ENCODE assay signal across 8 cellular contexts in the genomic region with DNA sequence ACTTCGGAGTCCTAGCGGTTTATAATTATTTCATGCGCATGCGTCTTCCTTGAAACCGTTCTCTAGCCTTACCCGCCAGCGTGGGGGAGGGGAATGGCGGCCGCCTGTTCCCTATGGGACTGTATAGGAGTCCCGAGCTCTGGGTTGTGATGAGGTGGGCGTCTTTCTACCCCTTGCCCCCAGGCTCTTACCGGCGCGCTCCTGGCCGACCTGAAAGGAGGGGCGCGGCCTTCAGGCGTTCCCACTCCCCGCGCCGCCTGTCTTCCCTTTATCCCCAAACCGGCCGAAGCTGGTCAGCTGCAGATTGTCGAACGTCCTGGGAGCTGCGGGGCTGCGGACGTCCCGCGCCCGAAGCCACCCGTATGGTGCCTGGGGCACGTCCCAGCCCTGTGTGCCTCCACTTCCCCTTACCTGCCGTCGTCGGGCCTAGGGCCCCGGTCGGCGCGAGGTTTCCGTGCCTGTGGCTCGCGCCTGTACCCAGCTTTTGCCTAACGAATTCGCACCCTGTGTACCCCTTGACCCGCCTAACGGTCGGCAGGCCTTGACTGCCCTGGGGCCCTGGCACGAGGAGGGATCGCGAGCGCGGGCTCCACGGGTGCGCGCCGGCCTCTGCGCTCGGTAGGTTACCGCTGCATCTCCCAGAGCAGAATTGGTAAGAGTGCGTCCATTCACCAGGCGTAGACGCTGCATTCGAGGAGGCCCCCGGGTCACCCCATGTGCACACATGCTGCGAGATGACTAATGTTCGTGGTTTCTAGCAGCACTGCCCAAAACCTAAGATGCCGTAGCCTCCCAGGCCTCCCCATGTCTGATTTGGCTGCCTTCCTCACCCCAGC. TPM values are rescaled to one million over a fixed set of nuclear protein-coding genes. Genes with fewer than 3 reads are reported as not detected.
DNase-seq lines count a peak whose midpoint lies in the region; ATAC-seq, FAIRE-seq and TF ChIP-seq lines count a peak whose summit lies in the region.

No MANE protein-coding gene starts in this region.

- POLR2A ChIA-PET in Panc1 (lab: Charles Lee), result interaction anchor here (0.6 to 1.4 kb wide), 6 partner anchors 12 to 65 kb away, joined by 3 to 19 read pairs (median 4); no protein-coding TSS in a partner anchor

- intact Hi-C loops in Panc1 (cut with micrococcal nuclease; ENCODE audit: unreplicated experiment) (no loop called here), Right ventricle myocardium superior (cut with DNase I) (no loop called here)

- no peak for FAIRE-seq in D721Med (lab: Jason Lieb, UNC)

- no peaks in the 10 kb centered on the region for H3K9me3 ChIP-seq in Panc1 (ENCODE audit: control insufficient read depth, insufficient read depth, low read depth, low read length)

- DNase-seq in GM10266 (ENCODE audit: extremely low spot score) (peak; percentile 64), Panc1 (ENCODE audit: low read depth, low spot score) (no peak), Right ventricle myocardium superior (no peak), progenitor cell of endocrine pancreas (ENCODE audit: low spot score, unreplicated experiment) (no peak), D721Med (ENCODE audit: insufficient read length, low spot score) (no peak), NCI-H2029 (lab: John Stamatoyannopoulos, UW) (no peak)
- DNase-seq in activated naive CD4-positive, alpha-beta T cell treated with anti-CD3 and anti-CD28 coated beads, Interleukin-2, amount 50 U/mL, for 16 hours, result peak; percentile 50

- H3K4me3 Mint-ChIP-seq in progenitor cell of endocrine pancreas (ENCODE audit: low read depth), result peak overlapping the region; percentile 99

- H3K27me3 ChIP-seq in Panc1 (ENCODE audit: control insufficient read depth, insufficient read depth, low read length), result no peaks in the 10 kb centered on the region

- peaks cover 36% of the 10 kb centered on the region for H3K36me3 Mint-ChIP-seq in progenitor cell of endocrine pancreas (ENCODE audit: insufficient read depth)

- H3K36me3 ChIP-seq in Panc1 (ENCODE audit: control insufficient read depth, insufficient read depth, low read length), result peaks cover 35% of the 10 kb centered on the region

- ATAC-seq in HG02870 (IDR thresholded peaks at IDR 0.05; ENCODE audit: unreplicated experiment), result peak; percentile 2
- peak; percentile 41 for ATAC-seq in Panc1
- ATAC-seq in Right ventricle myocardium superior (ENCODE audit: poor library complexity), result peak; percentile 8

- H3K4me3 ChIP-seq in Panc1 (ENCODE audit: low read depth in 2 of 2, low read length in 2 of 2), result peak overlapping the region; percentile 65 to 99

- no peaks in the 10 kb centered on the region for H3K27me3 Mint-ChIP-seq in progenitor cell of endocrine pancreas

- H3K4me1 ChIP-seq in Panc1 (ENCODE audit: control insufficient read depth, insufficient read depth, low read length), result peaks cover 18% of the 10 kb centered on the region

- peak overlapping the region; percentile 98 for H3K27ac ChIP-seq in Panc1 (ENCODE audit: low read length)

- in situ Hi-C loops in Panc1 (cut with HindIII; ENCODE audit: low pct_unique_long_range_greater_than_20kb, low sequenced_read_pairs), result no loop called here

- peaks cover 33% of the 10 kb centered on the region for H3K4me1 Mint-ChIP-seq in progenitor cell of endocrine pancreas (ENCODE audit: low read depth)

- TF ChIP-seq CTCF in GM10266 (IDR thresholded peaks at IDR 0.05; ENCODE audit: control insufficient read depth, insufficient read depth, low read depth, missing control alignments) (no peak), Panc1 (IDR thresholded peaks at IDR 0.05) (no peak), progenitor cell of endocrine pancreas (IDR thresholded peaks at IDR 0.05; ENCODE audit: unreplicated experiment) (no peak), D721Med (IDR thresholded peaks at IDR 0.05; ENCODE audit: insufficient read depth, missing control alignments) (no peak)

- CTCF ChIA-PET in Panc1 (lab: Charles Lee), result interaction anchor here (0.5 to 1.3 kb wide), 2 partner anchors 9 to 466 kb away, joined by 5 to 7 read pairs; no protein-coding TSS in a partner anchor

- H3K9me3 Mint-ChIP-seq in progenitor cell of endocrine pancreas (ENCODE audit: low read depth), result no peaks in the 10 kb centered on the region

- peak overlapping the region; percentile 100 for H3K27ac Mint-ChIP-seq in progenitor cell of endocrine pancreas

- BruUV-seq in Panc1 (replicated peaks; lab: Mats Ljungman, UMichigan), result TSS peak; percentile 96

RNA-seq across cellular contexts. Expression of a gene that starts 0.7 kb away (rescaled TPM):
- total RNA-seq in Panc1 (2021; ENCODE audit: unreplicated experiment) (587 TPM), Right ventricle myocardium superior (221 TPM), progenitor cell of endocrine pancreas (1,377 and 1,392 TPM in 2 replicates)
- polyA plus RNA-seq in Panc1 (2012; ENCODE audit: insufficient read length), result 477 TPM

RNA-seq across cellular contexts. Expression of a gene that starts 56.7 kb away (rescaled TPM):
- total RNA-seq in Panc1 (2021; ENCODE audit: unreplicated experiment) (0.39 TPM), Right ventricle myocardium superior (not detected), progenitor cell of endocrine pancreas (not detected in 2 replicates)
- polyA plus RNA-seq in Panc1 (2012; ENCODE audit: insufficient read length), result 0.57 TPM

Comparison
In these comparisons a context has a peak if more than half of its experiments do, and no peak if none do; other contexts are left out.
1. DNase-seq: peak in GM10266 (single experiment) and activated naive CD4-positive, alpha-beta T cell treated with anti-CD3 and anti-CD28 coated beads, Interleukin-2, amount 50 U/mL, for 16 hours (single experiment); none in Panc1 (single experiment), Right ventricle myocardium superior (single experiment), progenitor cell of endocrine pancreas (single experiment), D721Med (single experiment) and NCI-H2029 (single experiment).
2. Peak in every context shown above with its lines, with median percentiles within 50 percentile points of each other: ATAC-seq.